In the genomic region with DNA sequence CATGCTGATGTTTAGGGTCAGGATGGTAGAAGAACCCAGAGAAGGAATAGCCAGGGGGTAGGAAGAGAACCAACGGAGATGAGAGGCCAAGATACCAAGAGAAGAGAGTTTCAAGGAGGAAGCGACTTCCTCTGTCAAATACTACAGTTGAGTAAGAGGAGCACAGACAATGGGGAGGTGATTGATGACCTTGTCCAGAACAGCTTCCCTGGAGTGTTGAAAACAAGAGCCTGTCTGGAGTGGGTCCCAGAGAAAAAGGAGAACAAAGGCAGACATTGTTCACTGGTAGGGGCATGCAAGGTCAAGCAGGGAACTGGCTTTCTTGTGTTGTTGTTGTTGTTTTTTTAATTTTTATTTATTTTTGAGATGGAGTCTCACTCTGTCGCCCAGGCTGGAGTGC, we compare ENCODE assay signal across 18 cellular contexts. TPM values are rescaled to one million over a fixed set of nuclear protein-coding genes. Genes with fewer than 3 reads are reported as not detected.
"Had no signal": no experiment of that assay in that cellular context is flagged by ENCODE, and none has a peak within 500 bp of the region (broad histone marks: within the 10 kb centered on the region; RNA-seq: fewer than 3 reads in every experiment).

No MANE protein-coding gene starts in this region.

- DNase-seq: activated CD4-positive, alpha-beta T cell treated with anti-CD3 and anti-CD28 coated beads for 36 hours; activated CD8-positive, alpha-beta T cell treated with anti-CD3 and anti-CD28 coated beads, Interleukin-2, amount 10 ng/mL, durations not matched to agents 7 days and 5 days; activated naive CD4-positive, alpha-beta T cell; activated naive CD8-positive, alpha-beta T cell treated with anti-CD3 and anti-CD28 coated beads, Interleukin-2, amount 50 U/mL, for 24 hours; effector memory CD4-positive, alpha-beta T cell; hypothalamus; naive thymus-derived CD8-positive, alpha-beta T cell; stimulated activated CD4-positive, alpha-beta T cell treated with anti-CD3 and anti-CD28 coated beads, Interleukin-4, amount 100 ng/mL, for 4 hours; T-helper 9 cell; tibial artery; WERI-Rb-1 had no signal

- ATAC-seq: activated CD4-positive, alpha-beta T cell treated with anti-CD3 and anti-CD28 coated beads for 36 hours; activated CD8-positive, alpha-beta T cell treated with anti-CD3 and anti-CD28 coated beads, Interleukin-2, amount 10 ng/mL, durations not matched to agents 7 days and 5 days; activated naive CD8-positive, alpha-beta T cell treated with anti-CD3 and anti-CD28 coated beads, Interleukin-2, amount 50 U/mL, for 24 hours; naive thymus-derived CD8-positive, alpha-beta T cell had no signal

RNA-seq across cellular contexts. Expression of a gene that starts 55.8 kb away (rescaled TPM):
- total RNA-seq: activated CD4-positive, alpha-beta T cell treated with anti-CD3 and anti-CD28 coated beads for 36 hours; activated CD8-positive, alpha-beta T cell treated with anti-CD3 and anti-CD28 coated beads, Interleukin-2, amount 10 ng/mL, durations not matched to agents 7 days and 5 days; activated T-helper 1 cell treated with anti-CD3 and anti-CD28 coated beads, Interleukin-12 subunit alpha, Interleukin-12 subunit beta, Interleukin-2, Interleukin-4 antibody, amounts not matched to agents 30 ng/mL and 10 ng/mL and 1 ng/mL, durations not matched to agents 14 hours and 24 hours and 36 hours; astrocyte; cardiac muscle cell; glomerular endothelial cell; lower leg skin; naive thymus-derived CD8-positive, alpha-beta T cell; right atrium auricular region; vagina had no signal
